Comparison of ENCODE assay signal across 10 cellular contexts in genomic region chr6:169454204-169454871, GRCh38.
DNase-seq lines count a peak whose midpoint lies in the region; TF ChIP-seq lines count a peak whose summit lies in the region.
"Had no signal": no experiment of that assay in that cellular context is flagged by ENCODE, and none has a peak within 500 bp of the region (broad histone marks: within the 10 kb centered on the region; RNA-seq: fewer than 3 reads in every experiment).

No MANE protein-coding gene starts in this region.

- H3K9me3 ChIP-seq in Caco-2 = no peaks in the 10 kb centered on the region

- BruUV-seq in Caco-2 (replicated peaks; lab: Mats Ljungman, UMichigan) = no TSS peak

- H3K9me3 Mint-ChIP-seq in Caco-2 (ENCODE audit: unreplicated experiment) = peaks cover 8% of the 10 kb centered on the region

- H3K4me3 ChIP-seq in Caco-2 (ENCODE audit: low read depth, low read length) = no peak overlapping the region

- H3K27me3 ChIP-seq in Caco-2 (replicated peaks; ENCODE audit: control insufficient read depth, insufficient read depth, low read length) = no peaks in the 10 kb centered on the region

- H3K36me3 Mint-ChIP-seq in Caco-2 (ENCODE audit: insufficient read depth, unreplicated experiment) = no peaks in the 10 kb centered on the region

- H3K4me1 ChIP-seq in Caco-2 = peaks cover 14% of the 10 kb centered on the region

- no peaks in the 10 kb centered on the region for H3K27me3 Mint-ChIP-seq in Caco-2 (ENCODE audit: insufficient read depth, unreplicated experiment)

- CTCF ChIA-PET in Caco-2 (lab: Charles Lee) = interaction anchor here (0.6 kb wide), 1 partner anchor 1931 kb away, joined by 3 read pairs; no protein-coding TSS in a partner anchor

- TF ChIP-seq CTCF in Caco-2 (IDR thresholded peaks at IDR 0.05; ENCODE audit: insufficient read depth in 1 of 2, low read depth in 1 of 2, low read length in 1 of 2, severe bottlenecking in 1 of 2, unreplicated experiment in 1 of 2) = no peak

- no peak overlapping the region for H3K4me3 Mint-ChIP-seq in Caco-2 (ENCODE audit: unreplicated experiment)
- H3K4me3 Mint-ChIP-seq: CD4-positive, CD25-positive, alpha-beta regulatory T cell had no signal

- intact Hi-C loops in Caco-2 (cut with micrococcal nuclease; ENCODE audit: unreplicated experiment) = no loop called here

- H3K27ac Mint-ChIP-seq in Caco-2 (ENCODE audit: unreplicated experiment) = no peak overlapping the region

- peak; percentile 29 to 55 for DNase-seq in Caco-2
- DNase-seq in OCI-M1 (lab: John Stamatoyannopoulos, UW) = peak; percentile 55
- DNase-seq in fibroblast of the conjunctiva (ENCODE audit: low read depth) = peak; percentile 55
- peak; percentile 55 for DNase-seq in renal cortical epithelial cell (ENCODE audit: low read depth)
- no peak for DNase-seq in RPMI8226
- DNase-seq in activated CD4-positive, alpha-beta T cell treated with anti-CD3 and anti-CD28 coated beads, Interleukin-2, amount 50 U/mL, for 1 hour = no peak
- no peak for DNase-seq in NCI-H2227 treated with DMSO at 0.1 percent for 48 hours (lab: John Stamatoyannopoulos, UW)
- DNase-seq in NK-92 treated with Interleukin-12 subunit alpha and Interleukin-12 subunit beta, amount 100 ng/mL, for 24 hours (lab: John Stamatoyannopoulos, UW) = no peak
- DNase-seq: CD4-positive, CD25-positive, alpha-beta regulatory T cell; NCI-H1694 had no signal

- H3K36me3 ChIP-seq in Caco-2 (ENCODE audit: control insufficient read depth, insufficient read depth, low read length) = no peaks in the 10 kb centered on the region

- POLR2A ChIA-PET in Caco-2 (lab: Charles Lee) = no interaction called here

- no peaks in the 10 kb centered on the region for H3K4me1 Mint-ChIP-seq in Caco-2 (ENCODE audit: low read depth, unreplicated experiment)
- H3K4me1 Mint-ChIP-seq: CD4-positive, CD25-positive, alpha-beta regulatory T cell had no signal

Comparison
In these comparisons a context has a peak if more than half of its experiments do, and no peak if none do; other contexts are left out.
1. DNase-seq: peak in Caco-2 (2 of 2), OCI-M1 (single experiment), fibroblast of the conjunctiva (single experiment) and renal cortical epithelial cell (single experiment); none in RPMI8226 (single experiment), activated CD4-positive, alpha-beta T cell treated with anti-CD3 and anti-CD28 coated beads, Interleukin-2, amount 50 U/mL, for 1 hour (single experiment), NCI-H2227 treated with DMSO at 0.1 percent for 48 hours (single experiment) and NK-92 treated with Interleukin-12 subunit alpha and Interleukin-12 subunit beta, amount 100 ng/mL, for 24 hours (single experiment).